19 cellular contexts compared by ENCODE assay signal in the genomic region with DNA sequence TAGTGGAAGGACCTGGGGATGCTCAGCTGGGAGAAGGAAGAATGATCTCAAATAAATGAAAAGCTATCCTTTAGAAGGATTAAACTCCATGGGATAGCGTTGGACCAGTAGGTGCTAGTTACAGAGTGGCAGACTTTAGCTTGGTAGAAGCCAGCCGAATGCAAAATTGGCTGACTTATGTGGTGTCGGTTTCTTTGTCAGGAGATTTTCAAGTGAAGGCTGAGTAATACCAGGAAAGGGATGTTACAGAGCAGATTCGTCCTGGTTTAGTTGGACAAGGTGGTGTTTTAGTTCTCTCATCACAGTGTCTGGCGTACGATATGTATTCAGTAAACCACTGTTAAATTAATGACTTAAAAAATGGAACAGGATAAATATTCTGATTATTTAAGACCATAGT. TPM values are rescaled to one million over a fixed set of nuclear protein-coding genes. Genes with fewer than 3 reads are reported as not detected.
DNase-seq lines count a peak whose midpoint lies in the region; ATAC-seq and TF ChIP-seq lines count a peak whose summit lies in the region.
"Had no signal": no experiment of that assay in that cellular context is flagged by ENCODE, and none has a peak within 500 bp of the region (broad histone marks: within the 10 kb centered on the region; RNA-seq: fewer than 3 reads in every experiment).

No MANE protein-coding gene starts in this region.

- H3K4me1 Mint-ChIP-seq in activated naive CD8-positive, alpha-beta T cell treated with anti-CD3 and anti-CD28 coated beads, Interleukin-2, amount 10 ng/mL, durations not matched to agents 7 days and 5 days = peaks cover 39% of the 10 kb centered on the region
- peaks cover 47% of the 10 kb centered on the region for H3K4me1 Mint-ChIP-seq in activated naive CD8-positive, alpha-beta T cell treated with anti-CD3 and anti-CD28 coated beads for 36 hours
- H3K4me1 Mint-ChIP-seq in T-helper 1 cell treated with Interleukin-12 subunit alpha and Interleukin-12 subunit beta and Interleukin-4 antibody, amounts not matched to agents 30 μg/mL and 1 μg/mL, for 36 hours (ENCODE audit: low read depth) = peaks cover 49% of the 10 kb centered on the region
- H3K4me1 Mint-ChIP-seq in stimulated activated naive CD8-positive, alpha-beta T cell treated with anti-CD3 and anti-CD28 coated beads, Interleukin-15, amount 100 ng/mL, for 72 hours = peaks cover 49% of the 10 kb centered on the region

- TF ChIP-seq CTCF in upper lobe of left lung (IDR thresholded peaks at IDR 0.05) = no peak

- no peak for TF ChIP-seq EP300 in upper lobe of left lung (IDR thresholded peaks at IDR 0.05)

- no peak for TF ChIP-seq POLR2A in upper lobe of left lung (IDR thresholded peaks at IDR 0.05)

- WGBS in upper lobe of left lung, 2 donors = 75 to 83% methylated on average over 6 of the region's 6 CpGs

- ATAC-seq in activated naive CD8-positive, alpha-beta T cell treated with anti-CD3 and anti-CD28 coated beads, Interleukin-2, amount 10 ng/mL, durations not matched to agents 7 days and 5 days (ENCODE audit: low read depth) = peak; percentile 32
- ATAC-seq in GM21619 (IDR thresholded peaks at IDR 0.05; ENCODE audit: unreplicated experiment) (peak; percentile 41), upper lobe of left lung (ENCODE audit: low FRiP score in 2 of 2) (no peak)
- peak; percentile 33 for ATAC-seq in stimulated activated naive CD8-positive, alpha-beta T cell treated with anti-CD3 and anti-CD28 coated beads, Interleukin-15, amount 100 ng/mL, for 72 hours

- H3K27me3 Mint-ChIP-seq in activated naive CD8-positive, alpha-beta T cell treated with anti-CD3 and anti-CD28 coated beads, Interleukin-2, amount 10 ng/mL, durations not matched to agents 7 days and 5 days = no peaks in the 10 kb centered on the region
- no peaks in the 10 kb centered on the region for H3K27me3 Mint-ChIP-seq in activated naive CD8-positive, alpha-beta T cell treated with anti-CD3 and anti-CD28 coated beads for 36 hours
- no peaks in the 10 kb centered on the region for H3K27me3 Mint-ChIP-seq in T-helper 1 cell treated with Interleukin-12 subunit alpha and Interleukin-12 subunit beta and Interleukin-4 antibody, amounts not matched to agents 30 μg/mL and 1 μg/mL, for 36 hours (ENCODE audit: low read depth)
- H3K27me3 Mint-ChIP-seq in stimulated activated naive CD8-positive, alpha-beta T cell treated with anti-CD3 and anti-CD28 coated beads, Interleukin-15, amount 100 ng/mL, for 72 hours = no peaks in the 10 kb centered on the region
- H3K27me3 Mint-ChIP-seq: activated T-cell treated with anti-CD3 and anti-CD28 coated beads, Interleukin-2, amount 50 U/mL, for 24 hours; type B pancreatic cell had no signal

- H3K27ac ChIP-seq in upper lobe of left lung = no peak overlapping the region

- peaks cover 1% of the 10 kb centered on the region for H3K9me3 Mint-ChIP-seq in activated naive CD8-positive, alpha-beta T cell treated with anti-CD3 and anti-CD28 coated beads, Interleukin-2, amount 10 ng/mL, durations not matched to agents 7 days and 5 days
- H3K9me3 Mint-ChIP-seq in activated naive CD8-positive, alpha-beta T cell treated with anti-CD3 and anti-CD28 coated beads for 36 hours = peaks cover 3% of the 10 kb centered on the region
- H3K9me3 Mint-ChIP-seq in T-helper 1 cell treated with Interleukin-12 subunit alpha and Interleukin-12 subunit beta and Interleukin-4 antibody, amounts not matched to agents 30 μg/mL and 1 μg/mL, for 36 hours = no peaks in the 10 kb centered on the region
- H3K9me3 Mint-ChIP-seq in stimulated activated naive CD8-positive, alpha-beta T cell treated with anti-CD3 and anti-CD28 coated beads, Interleukin-15, amount 100 ng/mL, for 72 hours = peaks cover 0 to 9% of the 10 kb centered on the region in 2 donors
- H3K9me3 Mint-ChIP-seq: activated T-cell treated with anti-CD3 and anti-CD28 coated beads, Interleukin-2, amount 50 U/mL, for 24 hours; type B pancreatic cell had no signal

- H3K9me3 ChIP-seq in upper lobe of left lung = no peaks in the 10 kb centered on the region
- H3K9me3 ChIP-seq: adrenal gland had no signal

- H3K36me3 ChIP-seq in upper lobe of left lung = peaks cover 0 to 31% (median 1%) of the 10 kb centered on the region in 4 donors

- peaks cover 0 to 3% (median 0%) of the 10 kb centered on the region in 4 donors for H3K4me1 ChIP-seq in upper lobe of left lung

- POLR2A ChIA-PET in activated naive CD8-positive, alpha-beta T cell treated with anti-CD3 and anti-CD28 coated beads, Interleukin-2, amount 10 ng/mL, durations not matched to agents 7 days and 5 days (lab: Charles Lee) = no interaction called here

- H3K27me3 ChIP-seq in upper lobe of left lung = no peaks in the 10 kb centered on the region
- H3K27me3 ChIP-seq: adrenal gland had no signal

- DNase-seq in activated naive CD8-positive, alpha-beta T cell treated with anti-CD3 and anti-CD28 coated beads, Interleukin-2, amount 10 ng/mL, durations not matched to agents 7 days and 5 days = no peak
- DNase-seq in activated naive CD8-positive, alpha-beta T cell treated with anti-CD3 and anti-CD28 coated beads for 36 hours = no peak
- no peak for DNase-seq in stimulated activated naive CD8-positive, alpha-beta T cell treated with anti-CD3 and anti-CD28 coated beads, Interleukin-15, amount 100 ng/mL, for 72 hours
- DNase-seq in GDM1 (lab: John Stamatoyannopoulos, UW) (no peak), HK-2 (ENCODE audit: unreplicated experiment) (no peak), upper lobe of left lung (no peak)
- DNase-seq: activated T-cell treated with anti-CD3 and anti-CD28 coated beads, Interleukin-2, amount 50 U/mL, for 24 hours; adrenal gland; caudate nucleus; DMS79; effector CD4-positive, alpha-beta T cell; GOT3; NCI-H1048; NCI-H2171 treated with DMSO at 0.1 percent for 48 hours; RPMI8226; stimulated activated CD4-positive, alpha-beta T cell treated with anti-CD3 and anti-CD28 coated beads, Interleukin-4, amount 100 ng/mL, for 24 hours had no signal

- H3K4me3 ChIP-seq in upper lobe of left lung = no peak overlapping the region
- H3K4me3 ChIP-seq: adrenal gland had no signal

- H3K27ac Mint-ChIP-seq in activated naive CD8-positive, alpha-beta T cell treated with anti-CD3 and anti-CD28 coated beads, Interleukin-2, amount 10 ng/mL, durations not matched to agents 7 days and 5 days = peak overlapping the region; percentile 8
- H3K27ac Mint-ChIP-seq in activated naive CD8-positive, alpha-beta T cell treated with anti-CD3 and anti-CD28 coated beads for 36 hours = no peak overlapping the region
- H3K27ac Mint-ChIP-seq in T-helper 1 cell treated with Interleukin-12 subunit alpha and Interleukin-12 subunit beta and Interleukin-4 antibody, amounts not matched to agents 30 μg/mL and 1 μg/mL, for 36 hours = peak overlapping the region; percentile 10
- peak overlapping the region in 1 of 2 donors; percentile 66 for H3K27ac Mint-ChIP-seq in stimulated activated naive CD8-positive, alpha-beta T cell treated with anti-CD3 and anti-CD28 coated beads, Interleukin-15, amount 100 ng/mL, for 72 hours
- H3K27ac Mint-ChIP-seq: activated T-cell treated with anti-CD3 and anti-CD28 coated beads, Interleukin-2, amount 50 U/mL, for 24 hours; type B pancreatic cell had no signal

- H3K36me3 Mint-ChIP-seq in activated naive CD8-positive, alpha-beta T cell treated with anti-CD3 and anti-CD28 coated beads, Interleukin-2, amount 10 ng/mL, durations not matched to agents 7 days and 5 days = peaks cover 25% of the 10 kb centered on the region
- H3K36me3 Mint-ChIP-seq in activated naive CD8-positive, alpha-beta T cell treated with anti-CD3 and anti-CD28 coated beads for 36 hours = peaks cover 23% of the 10 kb centered on the region
- H3K36me3 Mint-ChIP-seq in T-helper 1 cell treated with Interleukin-12 subunit alpha and Interleukin-12 subunit beta and Interleukin-4 antibody, amounts not matched to agents 30 μg/mL and 1 μg/mL, for 36 hours (ENCODE audit: low read depth) = peaks cover 37% of the 10 kb centered on the region

- H3K4me3 Mint-ChIP-seq in activated naive CD8-positive, alpha-beta T cell treated with anti-CD3 and anti-CD28 coated beads, Interleukin-2, amount 10 ng/mL, durations not matched to agents 7 days and 5 days = peak overlapping the region; percentile 0
- no peak overlapping the region for H3K4me3 Mint-ChIP-seq in activated naive CD8-positive, alpha-beta T cell treated with anti-CD3 and anti-CD28 coated beads for 36 hours
- H3K4me3 Mint-ChIP-seq in T-helper 1 cell treated with Interleukin-12 subunit alpha and Interleukin-12 subunit beta and Interleukin-4 antibody, amounts not matched to agents 30 μg/mL and 1 μg/mL, for 36 hours = peak overlapping the region; percentile 18
- peak overlapping the region in 1 of 2 donors; percentile 54 for H3K4me3 Mint-ChIP-seq in stimulated activated naive CD8-positive, alpha-beta T cell treated with anti-CD3 and anti-CD28 coated beads, Interleukin-15, amount 100 ng/mL, for 72 hours
- H3K4me3 Mint-ChIP-seq: activated T-cell treated with anti-CD3 and anti-CD28 coated beads, Interleukin-2, amount 50 U/mL, for 24 hours; type B pancreatic cell had no signal

RNA-seq across cellular contexts. Expression of a gene that starts 26.0 kb away (rescaled TPM):
- 10 to 100 TPM in 1 of 2 experiments, 1 to 10 TPM in 1; 9.9 to 10.5 TPM for total RNA-seq in activated naive CD8-positive, alpha-beta T cell treated with anti-CD3 and anti-CD28 coated beads, Interleukin-2, amount 10 ng/mL, durations not matched to agents 7 days and 5 days
- total RNA-seq in activated naive CD8-positive, alpha-beta T cell treated with anti-CD3 and anti-CD28 coated beads for 36 hours = 10 to 100 TPM; 18.2 to 19.2 TPM
- total RNA-seq in upper lobe of left lung = 10 to 100 TPM; 14.7 to 26.0 (median 18.8) TPM

Comparison
In these comparisons a context has a peak if more than half of its experiments do, and no peak if none do; other contexts are left out.
1. ATAC-seq: peak in activated naive CD8-positive, alpha-beta T cell treated with anti-CD3 and anti-CD28 coated beads, Interleukin-2, amount 10 ng/mL, durations not matched to agents 7 days and 5 days (single experiment), GM21619 (single experiment) and stimulated activated naive CD8-positive, alpha-beta T cell treated with anti-CD3 and anti-CD28 coated beads, Interleukin-15, amount 100 ng/mL, for 72 hours (single experiment); none in upper lobe of left lung (0 of 2).